8 cellular contexts compared by ENCODE assay signal in genomic region chr4:83535945-83536648, GRCh38. TPM values are rescaled to one million over a fixed set of nuclear protein-coding genes. Genes with fewer than 3 reads are reported as not detected.
DNase-seq lines count a peak whose midpoint lies in the region; ATAC-seq and TF ChIP-seq lines count a peak whose summit lies in the region.

Gene GPAT3 (plus strand): TSS chr4:83536108. CDS start chr4:83536623, 515 bp downstream.

- H2AFZ ChIP-seq in SU-DHL-6 (ENCODE audit: low read depth, low read length, severe bottlenecking) = no peak within 1 kb of the TSS

- intact Hi-C loops in head of caudate nucleus (cut with DNase I) = no loop called here
- intact Hi-C loops in posterior cingulate gyrus (cut with DNase I) = no loop called here
- intact Hi-C loops in upper lobe of right lung (cut with DNase I) = no loop called here

- peak within 1 kb of the TSS; percentile 69 for H3K27ac Mint-ChIP-seq in activated naive CD8-positive, alpha-beta T cell treated with anti-CD3 and anti-CD28 coated beads for 36 hours

- H3K9me3 ChIP-seq in SU-DHL-6 (ENCODE audit: insufficient read depth, low read length) (no peaks in the 10 kb centered on the region), upper lobe of right lung (no peaks in the 10 kb centered on the region)

- H3K36me3 Mint-ChIP-seq in activated naive CD8-positive, alpha-beta T cell treated with anti-CD3 and anti-CD28 coated beads for 36 hours = no peaks in the 10 kb centered on the region

- peak within 1 kb of the TSS; percentile 17 for H3K4me2 ChIP-seq in SU-DHL-6 (ENCODE audit: low read depth, low read length, poor library complexity, severe bottlenecking)

- no peaks in the 10 kb centered on the region for H4K20me1 ChIP-seq in SU-DHL-6 (ENCODE audit: low read depth, low read length)

- H3K9ac ChIP-seq in SU-DHL-6 (ENCODE audit: low read length) = no peak within 1 kb of the TSS

- H3K36me3 ChIP-seq in SU-DHL-6 (ENCODE audit: low read length) (no peaks in the 10 kb centered on the region), upper lobe of right lung (no peaks in the 10 kb centered on the region)

- peaks cover 20% of the 10 kb centered on the region for H3K4me1 Mint-ChIP-seq in activated naive CD8-positive, alpha-beta T cell treated with anti-CD3 and anti-CD28 coated beads for 36 hours

- H3F3A ChIP-seq in SU-DHL-6 (ENCODE audit: insufficient read depth) = no peaks in the 10 kb centered on the region

- H3K27ac ChIP-seq in SU-DHL-6 (ENCODE audit: low read depth, low read length) (no peak within 1 kb of the TSS), upper lobe of right lung (peak within 1 kb of the TSS; percentile 77)

- H3K4me3 Mint-ChIP-seq in activated naive CD8-positive, alpha-beta T cell treated with anti-CD3 and anti-CD28 coated beads for 36 hours = peak within 1 kb of the TSS; percentile 86

- H3K9me3 Mint-ChIP-seq in activated naive CD8-positive, alpha-beta T cell treated with anti-CD3 and anti-CD28 coated beads for 36 hours = no peaks in the 10 kb centered on the region

- no peaks in the 10 kb centered on the region for H3K9me2 ChIP-seq in SU-DHL-6 (replicated peaks; ENCODE audit: insufficient read depth, low read length)

- peaks cover 9% of the 10 kb centered on the region for H3K4me1 ChIP-seq in upper lobe of right lung

- peaks cover 24% of the 10 kb centered on the region for H3K27me3 Mint-ChIP-seq in activated naive CD8-positive, alpha-beta T cell treated with anti-CD3 and anti-CD28 coated beads for 36 hours

- DNase-seq in COLO668 (lab: John Stamatoyannopoulos, UW; ENCODE audit: unreplicated experiment) (peak; percentile 83), HK-2 (ENCODE audit: unreplicated experiment) (peak; percentile 77), head of caudate nucleus (peak; percentile 16 to 91 (median 73)), posterior cingulate gyrus (peak; percentile 20 to 94 (median 58)), upper lobe of right lung (peak; percentile 95)
- DNase-seq in activated naive CD8-positive, alpha-beta T cell treated with anti-CD3 and anti-CD28 coated beads for 36 hours = peak; percentile 78

- no peaks in the 10 kb centered on the region for H3K27me3 ChIP-seq in SU-DHL-6 (ENCODE audit: low read length)
- H3K27me3 ChIP-seq in upper lobe of right lung = peaks cover 7% of the 10 kb centered on the region

- H3K4me3 ChIP-seq in SU-DHL-6 (ENCODE audit: insufficient read depth, low read length, poor library complexity, severe bottlenecking) = no peak within 1 kb of the TSS
- peak within 1 kb of the TSS; percentile 60 for H3K4me3 ChIP-seq in upper lobe of right lung

- TF ChIP-seq CTCF in SU-DHL-6 (IDR thresholded peaks at IDR 0.05; ENCODE audit: insufficient read depth, low read length, poor library complexity, severe bottlenecking) (no peak), upper lobe of right lung (IDR thresholded peaks at IDR 0.05) (no peak)

- no peaks in the 10 kb centered on the region for H3K79me2 ChIP-seq in SU-DHL-6 (ENCODE audit: insufficient read depth, low read length)

- ATAC-seq in GM19467 (IDR thresholded peaks at IDR 0.05; ENCODE audit: unreplicated experiment) (peak; percentile 58), upper lobe of right lung (peak; percentile 95)

RNA-seq across cellular contexts. Expression of gene GPAT3, which starts in this region (rescaled TPM):
- total RNA-seq in activated naive CD8-positive, alpha-beta T cell treated with anti-CD3 and anti-CD28 coated beads for 36 hours = 1 to 10 TPM; 2.5 to 2.8 TPM
- 8.3 TPM for total RNA-seq in upper lobe of right lung
